ENCODE assay signal across 1 cellular context in the genomic region with DNA sequence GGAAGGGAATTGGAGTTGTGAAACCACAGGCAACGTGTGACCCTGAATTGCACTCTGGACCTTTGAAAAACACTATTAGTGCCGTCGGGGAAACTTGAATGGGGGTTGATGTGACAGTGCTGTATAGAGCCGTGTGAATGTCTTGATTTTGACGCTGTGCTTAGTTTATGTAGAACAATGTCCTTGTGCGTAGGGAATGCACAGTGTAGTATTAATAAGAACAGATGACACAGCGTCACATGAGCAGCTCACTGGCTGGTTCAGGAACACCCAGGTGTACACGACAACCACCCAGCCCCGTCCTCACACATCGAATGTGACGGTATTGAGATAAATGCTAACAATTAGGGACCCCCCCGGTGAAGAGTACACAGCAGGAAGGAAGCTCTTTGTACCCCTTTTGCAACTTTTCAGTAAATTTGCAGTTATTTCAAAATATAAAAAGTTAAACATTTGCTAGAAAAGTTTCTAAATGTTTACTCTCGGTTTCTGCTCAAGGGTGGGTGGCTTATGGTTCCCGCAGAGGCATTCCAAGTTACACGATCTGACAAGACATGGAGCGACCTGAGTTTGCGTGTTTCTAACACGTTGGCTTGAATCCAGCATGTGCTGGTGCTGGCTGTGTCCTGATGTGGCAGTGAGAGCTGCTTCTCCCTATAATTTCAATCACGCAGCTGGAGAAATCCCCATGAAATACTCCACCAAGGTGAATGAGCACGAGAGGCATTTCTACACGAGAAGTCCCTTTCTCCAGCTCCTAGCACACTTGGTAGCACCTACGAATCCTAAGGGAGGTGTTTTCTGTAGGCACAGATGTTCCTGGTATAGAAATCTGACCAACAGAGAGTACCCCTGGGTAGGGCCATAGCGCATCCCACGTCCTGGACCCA.
TF ChIP-seq lines count a peak whose summit lies in the region.

No MANE protein-coding gene starts in this region.

TF ChIP-seq in A549, 52 proteins besides CTCF, POLR2A, EP300 and RAD21 (continued from another document):
- TF ChIP-seq, protein P1, sequence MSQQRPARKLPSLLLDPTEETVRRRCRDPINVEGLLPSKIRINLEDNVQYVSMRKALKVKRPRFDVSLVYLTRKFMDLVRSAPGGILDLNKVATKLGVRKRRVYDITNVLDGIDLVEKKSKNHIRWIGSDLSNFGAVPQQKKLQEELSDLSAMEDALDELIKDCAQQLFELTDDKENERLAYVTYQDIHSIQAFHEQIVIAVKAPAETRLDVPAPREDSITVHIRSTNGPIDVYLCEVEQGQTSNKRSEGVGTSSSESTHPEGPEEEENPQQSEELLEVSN (IDR thresholded peaks at IDR 0.05; ENCODE audit: borderline replicate concordance, low read depth), result no peak
- TF ChIP-seq BHLHE40 (IDR thresholded peaks at IDR 0.05; ENCODE audit: low read depth, low read length), result no peak
- TF ChIP-seq, protein P2, sequence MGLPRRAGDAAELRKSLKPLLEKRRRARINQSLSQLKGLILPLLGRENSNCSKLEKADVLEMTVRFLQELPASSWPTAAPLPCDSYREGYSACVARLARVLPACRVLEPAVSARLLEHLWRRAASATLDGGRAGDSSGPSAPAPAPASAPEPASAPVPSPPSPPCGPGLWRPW (IDR thresholded peaks at IDR 0.05), result peak; percentile 72
- TF ChIP-seq HEYL (CRISPR knock-in tag; IDR thresholded peaks at IDR 0.05), result no peak
- TF ChIP-seq GATA3 (IDR thresholded peaks at IDR 0.05; ENCODE audit: borderline replicate concordance), result no peak
- TF ChIP-seq JUN (IDR thresholded peaks at IDR 0.05), result peak; percentile 73 to 90; a peak in 4 of 5 replicates
- no peak for TF ChIP-seq NFE2L2 (conservative IDR thresholded peaks at IDR 0.05; ENCODE audit: low read length)
- TF ChIP-seq, protein P3, sequence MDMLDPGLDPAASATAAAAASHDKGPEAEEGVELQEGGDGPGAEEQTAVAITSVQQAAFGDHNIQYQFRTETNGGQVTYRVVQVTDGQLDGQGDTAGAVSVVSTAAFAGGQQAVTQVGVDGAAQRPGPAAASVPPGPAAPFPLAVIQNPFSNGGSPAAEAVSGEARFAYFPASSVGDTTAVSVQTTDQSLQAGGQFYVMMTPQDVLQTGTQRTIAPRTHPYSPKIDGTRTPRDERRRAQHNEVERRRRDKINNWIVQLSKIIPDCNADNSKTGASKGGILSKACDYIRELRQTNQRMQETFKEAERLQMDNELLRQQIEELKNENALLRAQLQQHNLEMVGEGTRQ (IDR thresholded peaks at IDR 0.05), result 0 out of 2 replicates have a peak, but pooled peaks have one; percentile 16
- no peak for TF ChIP-seq RFX5 (IDR thresholded peaks at IDR 0.05)
- TF ChIP-seq MYC (IDR thresholded peaks at IDR 0.05; ENCODE audit: borderline replicate concordance, low read length), result no peak
- TF ChIP-seq CHD2 (IDR thresholded peaks at IDR 0.05; ENCODE audit: low read length, partially characterized antibody), result no peak
- TF ChIP-seq TFCP2L1 (CRISPR knock-in tag; IDR thresholded peaks at IDR 0.05), result no peak
- no peak for TF ChIP-seq POLR2AphosphoS2 (conservative IDR thresholded peaks at IDR 0.05; ENCODE audit: low read length)
- TF ChIP-seq CEBPB (IDR thresholded peaks at IDR 0.05), result peak in 1 of 2 experiments; percentile 51; a peak in 1 of 4 replicates
- TF ChIP-seq JUNB (IDR thresholded peaks at IDR 0.05), result peak; percentile 65; the same call in 1 of the 2 replicates
- no peak for TF ChIP-seq TP53 (CRISPR knock-in tag; IDR thresholded peaks at IDR 0.05)
- TF ChIP-seq KDM1A (IDR thresholded peaks at IDR 0.05; ENCODE audit: low read depth), result no peak
- TF ChIP-seq FOSL2 (IDR thresholded peaks at IDR 0.05), result peak; percentile 23; the same call in 1 of the 2 replicates
- TF ChIP-seq FOSL2 (CRISPR knock-in tag; IDR thresholded peaks at IDR 0.05), result peak; percentile 4; the same call in 1 of the 2 replicates
- no peak for TF ChIP-seq CHD4 (IDR thresholded peaks at IDR 0.05; ENCODE audit: borderline replicate concordance)
- TF ChIP-seq HOXB5 (CRISPR knock-in tag; IDR thresholded peaks at IDR 0.05), result no peak
- TF ChIP-seq CBX8 (IDR thresholded peaks at IDR 0.05), result no peak
- no peak for TF ChIP-seq PHF8 (IDR thresholded peaks at IDR 0.05; ENCODE audit: borderline replicate concordance, low read depth)
- TF ChIP-seq MAFK (IDR thresholded peaks at IDR 0.05; ENCODE audit: partially characterized antibody), result no peak
